28 cellular contexts compared by ENCODE assay signal in genomic region chr7:46714904-46715303, GRCh38.
"Had no signal": no experiment of that assay in that cellular context is flagged by ENCODE, and none has a peak within 500 bp of the region (broad histone marks: within the 10 kb centered on the region; RNA-seq: fewer than 3 reads in every experiment).

No MANE protein-coding gene starts in this region.

- H3K27ac ChIP-seq: PC-9 had no signal

- H3K27ac Mint-ChIP-seq: activated B cell treated with CpG ODN at 0.5 μM for 24 hours; activated CD4-positive, alpha-beta T cell treated with anti-CD3 and anti-CD28 coated beads, Interleukin-2, amount 10 ng/mL, durations not matched to agents 24 days and 14 days; activated CD8-positive, alpha-beta memory T cell treated with anti-CD3 and anti-CD28 coated beads, Interleukin-2, amount 10 ng/mL, durations not matched to agents 7 days and 5 days; activated naive CD4-positive, alpha-beta T cell treated with anti-CD3 and anti-CD28 coated beads, Interleukin-2, amount 50 U/mL, for 72 hours; activated naive CD8-positive, alpha-beta T cell treated with anti-CD3 and anti-CD28 coated beads, Interleukin-2, amount 50 U/mL, for 24 hours; activated T-cell treated with anti-CD3 and anti-CD28 coated beads, Interleukin-2, amount 50 U/mL, for 24 hours; activated T-helper 1 cell treated with anti-CD3 and anti-CD28 coated beads, Interleukin-12 subunit alpha, Interleukin-12 subunit beta, Interleukin-2, Interleukin-4 antibody, amounts not matched to agents 30 ng/mL and 10 ng/mL and 1 ng/mL, durations not matched to agents 14 hours and 24 hours and 36 hours; brain; T-helper 17 cell had no signal

- H3K4me3 ChIP-seq: PC-9 had no signal

- H3K4me1 Mint-ChIP-seq: activated B cell treated with CpG ODN at 0.5 μM for 24 hours; activated CD4-positive, alpha-beta T cell treated with anti-CD3 and anti-CD28 coated beads, Interleukin-2, amount 10 ng/mL, durations not matched to agents 24 days and 14 days; activated CD8-positive, alpha-beta memory T cell treated with anti-CD3 and anti-CD28 coated beads, Interleukin-2, amount 10 ng/mL, durations not matched to agents 7 days and 5 days; activated naive CD8-positive, alpha-beta T cell treated with anti-CD3 and anti-CD28 coated beads, Interleukin-2, amount 50 U/mL, for 24 hours; brain; central memory CD8-positive, alpha-beta T cell; T-helper 17 cell had no signal

- H3K36me3 Mint-ChIP-seq: activated CD8-positive, alpha-beta memory T cell treated with anti-CD3 and anti-CD28 coated beads, Interleukin-2, amount 10 ng/mL, durations not matched to agents 7 days and 5 days; activated naive CD4-positive, alpha-beta T cell treated with anti-CD3 and anti-CD28 coated beads, Interleukin-2, amount 50 U/mL, for 72 hours; brain had no signal

- DNase-seq: activated B cell treated with CpG ODN at 0.5 μM for 24 hours; activated CD4-positive, alpha-beta T cell treated with anti-CD3 and anti-CD28 coated beads for 1 hour; activated CD4-positive, alpha-beta T cell treated with anti-CD3 and anti-CD28 coated beads, Interleukin-2, amount 10 ng/mL, durations not matched to agents 24 days and 14 days; activated CD4-positive, alpha-beta T cell treated with anti-CD3 and anti-CD28 coated beads, Interleukin-2, amount 50 U/mL, for 48 hours; activated CD8-positive, alpha-beta memory T cell treated with anti-CD3 and anti-CD28 coated beads, Interleukin-2, amount 10 ng/mL, durations not matched to agents 7 days and 5 days; activated effector memory CD4-positive, alpha-beta T cell treated with Interleukin-2 at 50 U/mL for 16 hours; activated naive CD4-positive, alpha-beta T cell treated with Interleukin-2 at 50 U/mL for 16 hours; activated naive CD8-positive, alpha-beta T cell treated with anti-CD3 and anti-CD28 coated beads, Interleukin-2, amount 50 U/mL, for 24 hours; activated T-cell treated with anti-CD3 and anti-CD28 coated beads, Interleukin-2, amount 50 U/mL, for 24 hours; amygdala; Kasumi-1; KBM-7; NCI-H1048; NCI-H1417 treated with DMSO at 0.1 percent for 48 hours; NCI-H1694; NCI-H2029; NCI-H345; NCI-H510A; NCI-H69; PC-9; SIG-M5; T-helper 17 cell; T-helper 9 cell had no signal

- H3K4me3 Mint-ChIP-seq: activated B cell treated with CpG ODN at 0.5 μM for 24 hours; activated CD4-positive, alpha-beta T cell treated with anti-CD3 and anti-CD28 coated beads, Interleukin-2, amount 10 ng/mL, durations not matched to agents 24 days and 14 days; activated CD8-positive, alpha-beta memory T cell treated with anti-CD3 and anti-CD28 coated beads, Interleukin-2, amount 10 ng/mL, durations not matched to agents 7 days and 5 days; activated naive CD8-positive, alpha-beta T cell treated with anti-CD3 and anti-CD28 coated beads, Interleukin-2, amount 50 U/mL, for 24 hours; activated T-cell treated with anti-CD3 and anti-CD28 coated beads, Interleukin-2, amount 50 U/mL, for 24 hours; activated T-helper 1 cell treated with anti-CD3 and anti-CD28 coated beads, Interleukin-12 subunit alpha, Interleukin-12 subunit beta, Interleukin-2, Interleukin-4 antibody, amounts not matched to agents 30 ng/mL and 10 ng/mL and 1 ng/mL, durations not matched to agents 14 hours and 24 hours and 36 hours; brain; central memory CD8-positive, alpha-beta T cell; T-helper 17 cell had no signal

- FAIRE-seq: astrocyte had no signal

- ATAC-seq: activated CD8-positive, alpha-beta memory T cell treated with anti-CD3 and anti-CD28 coated beads, Interleukin-2, amount 10 ng/mL, durations not matched to agents 7 days and 5 days; activated naive CD4-positive, alpha-beta T cell treated with anti-CD3 and anti-CD28 coated beads, Interleukin-2, amount 50 U/mL, for 72 hours; activated naive CD8-positive, alpha-beta T cell treated with anti-CD3 and anti-CD28 coated beads, Interleukin-2, amount 50 U/mL, for 24 hours; T-helper 17 cell had no signal

- H3K9me3 Mint-ChIP-seq: activated B cell treated with CpG ODN at 0.5 μM for 24 hours; activated CD4-positive, alpha-beta T cell treated with anti-CD3 and anti-CD28 coated beads, Interleukin-2, amount 10 ng/mL, durations not matched to agents 24 days and 14 days; activated T-helper 1 cell treated with anti-CD3 and anti-CD28 coated beads, Interleukin-12 subunit alpha, Interleukin-12 subunit beta, Interleukin-2, Interleukin-4 antibody, amounts not matched to agents 30 ng/mL and 10 ng/mL and 1 ng/mL, durations not matched to agents 14 hours and 24 hours and 36 hours; brain had no signal

- H3K27me3 Mint-ChIP-seq: activated B cell treated with CpG ODN at 0.5 μM for 24 hours; activated CD4-positive, alpha-beta T cell treated with anti-CD3 and anti-CD28 coated beads, Interleukin-2, amount 10 ng/mL, durations not matched to agents 24 days and 14 days; activated CD8-positive, alpha-beta memory T cell treated with anti-CD3 and anti-CD28 coated beads, Interleukin-2, amount 10 ng/mL, durations not matched to agents 7 days and 5 days; activated naive CD8-positive, alpha-beta T cell treated with anti-CD3 and anti-CD28 coated beads, Interleukin-2, amount 50 U/mL, for 24 hours; activated T-cell treated with anti-CD3 and anti-CD28 coated beads, Interleukin-2, amount 50 U/mL, for 24 hours; brain; central memory CD8-positive, alpha-beta T cell; T-helper 17 cell had no signal
